ENCODE assay signal across 9 cellular contexts in genomic region chr20:13786143-13786828, GRCh38. TPM values are rescaled to one million over a fixed set of nuclear protein-coding genes. Genes with fewer than 3 reads are reported as not detected.
A peak's percentile ranks its signal among the peaks of the same experiment; 100 is the strongest.
DNase-seq lines count a peak whose midpoint lies in the region; ATAC-seq and TF ChIP-seq lines count a peak whose summit lies in the region.
"Had no signal": no experiment of that assay in that cellular context is flagged by ENCODE, and none has a peak within 500 bp of the region (broad histone marks: within the 10 kb centered on the region; RNA-seq: fewer than 3 reads in every experiment).

No MANE protein-coding gene starts in this region.

- no peak overlapping the region for H2BK5ac ChIP-seq in IMR-90 (ENCODE audit: low read depth, low read length, poor library complexity, severe bottlenecking)

- no peak overlapping the region for H2AK5ac ChIP-seq in IMR-90 (ENCODE audit: low read depth, low read length)

- no peak overlapping the region for H2AFZ ChIP-seq in IMR-90 (replicated peaks; ENCODE audit: low read length, poor library complexity)

- H2BK20ac ChIP-seq in IMR-90 (ENCODE audit: low read depth, low read length): no peak overlapping the region

- H2BK120ac ChIP-seq in IMR-90 (ENCODE audit: low read depth, low read length): no peak overlapping the region

- H3K56ac ChIP-seq in IMR-90 (ENCODE audit: extremely low read depth, insufficient read depth, low read length): no peak overlapping the region

- 43% methylated on average over 1 of the region's 8 CpGs; no CpG with 5 or more reads in 1 of the 2 experiments for WGBS in IMR-90 (ENCODE audit: extremely low coverage in 2 of 2, insufficient read length in 1 of 2), 2 experiments

- H4K91ac ChIP-seq in IMR-90 (ENCODE audit: insufficient read depth, low read depth, low read length): no peak overlapping the region

- CTCF ChIA-PET in AG04449 (lab: Yijun Ruan, JAX): interaction anchor here (1.0 to 3.3 kb wide), 5 partner anchors 9 to 668 kb away, joined by 3 to 27 read pairs (median 3); no protein-coding TSS in a partner anchor
- CTCF ChIA-PET in IMR-90 (lab: Yijun Ruan, JAX): interaction anchor here (2.8 kb wide), 1 partner anchor 14 kb away, joined by 8 read pairs; no protein-coding TSS in a partner anchor

- H3K27me3 ChIP-seq in IMR-90 (ENCODE audit: control insufficient read depth, insufficient read depth, low read length) (no peaks in the 10 kb centered on the region), breast epithelium (no peaks in the 10 kb centered on the region), mucosa of rectum (ENCODE audit: control insufficient read depth in 2 of 2, insufficient read depth in 2 of 2, low read length in 2 of 2) (no peaks in the 10 kb centered on the region)

- H3K18ac ChIP-seq in IMR-90 (ENCODE audit: low read depth, low read length): no peak overlapping the region

- no peak for TF ChIP-seq RAD21 in IMR-90 (IDR thresholded peaks at IDR 0.05; ENCODE audit: low read length)

- peaks cover 14% of the 10 kb centered on the region; the same call in 1 of the 2 replicates for H3K36me3 ChIP-seq in IMR-90 (ENCODE audit: control insufficient read depth, insufficient read depth, low read length)
- no peaks in the 10 kb centered on the region for H3K36me3 ChIP-seq in breast epithelium
- peaks cover 21 to 27% of the 10 kb centered on the region in 2 donors for H3K36me3 ChIP-seq in mucosa of rectum (ENCODE audit: control insufficient read depth in 2 of 2, insufficient read depth in 2 of 2, low read length in 2 of 2)

- H3K4me1 ChIP-seq in IMR-90 (ENCODE audit: control insufficient read depth, insufficient read depth, low read length) (peaks cover 3% of the 10 kb centered on the region), breast epithelium (peaks cover 0 to 8% of the 10 kb centered on the region in 2 donors), mucosa of rectum (ENCODE audit: control insufficient read depth in 2 of 2, insufficient read depth in 2 of 2, low read length in 2 of 2) (peaks cover 11 to 13% of the 10 kb centered on the region in 2 donors)

- intact Hi-C loops in IMR-90 (cut with micrococcal nuclease): loop anchor here (5.0 to 10.0 kb wide), 3 partner anchors 151 to 669 kb away; partner anchors contain the start of gene TASP1
- intact Hi-C loops in breast epithelium (cut with DNase I; ENCODE audit: low total_unique reads): no loop called here

- no peak overlapping the region for H3K4ac ChIP-seq in IMR-90 (ENCODE audit: low read depth, low read length)

- H3K23ac ChIP-seq in IMR-90 (ENCODE audit: low read depth, low read length): peak overlapping the region; percentile 56; the same call in 1 of the 2 replicates

- no peak for ATAC-seq in IMR-90 (ENCODE audit: low read depth)
- ATAC-seq in GM19328 (IDR thresholded peaks at IDR 0.05; ENCODE audit: unreplicated experiment): no peak
- no peak for ATAC-seq in GM18870 (IDR thresholded peaks at IDR 0.05; ENCODE audit: unreplicated experiment)
- ATAC-seq in HG02870 (IDR thresholded peaks at IDR 0.05; ENCODE audit: unreplicated experiment): no peak

- no peaks in the 10 kb centered on the region for H3K9me3 ChIP-seq in IMR-90 (ENCODE audit: control insufficient read depth, insufficient read depth, low read length)
- H3K9me3 ChIP-seq in breast epithelium: no peaks in the 10 kb centered on the region
- H3K9me3 ChIP-seq in mucosa of rectum (ENCODE audit: control insufficient read depth in 2 of 2, low read length in 2 of 2): no peaks in the 10 kb centered on the region

- H3K9ac ChIP-seq in IMR-90 (ENCODE audit: low read depth, low read length) (0 out of 2 replicates have a peak overlapping the region, but pooled peaks have one; percentile 71), mucosa of rectum (ENCODE audit: low read depth in 1 of 2, low read length in 2 of 2) (peak overlapping the region; percentile 18 to 97)

- no peak overlapping the region for H2BK15ac ChIP-seq in IMR-90 (ENCODE audit: low read depth, low read length)

- peaks cover 3% of the 10 kb centered on the region; the same call in 1 of the 2 replicates for H3K9me1 ChIP-seq in IMR-90 (ENCODE audit: insufficient read depth, low read length)

- H3K79me1 ChIP-seq in IMR-90 (ENCODE audit: low read depth in 1 of 2, low read length in 2 of 2): peaks cover 19 to 32% of the 10 kb centered on the region in 2 experiments; a peak in 3 of 4 replicates

- no peak overlapping the region for H4K8ac ChIP-seq in IMR-90 (ENCODE audit: low read depth in 2 of 2, low read length in 2 of 2)

- in situ Hi-C loops in IMR-90 (cut with MboI; ENCODE audit: low sequenced_read_pairs): no loop called here

- no peak overlapping the region for H2AK9ac ChIP-seq in IMR-90 (replicated peaks; ENCODE audit: low read depth, low read length, poor library complexity)

- H3K14ac ChIP-seq in IMR-90 (replicated peaks; ENCODE audit: low read depth, low read length): no peak overlapping the region

- H3K4me2 ChIP-seq in IMR-90 (ENCODE audit: low read depth, low read length): peak overlapping the region; percentile 77

- peaks cover 4% of the 10 kb centered on the region; the same call in 1 of the 2 replicates for H4K20me1 ChIP-seq in IMR-90 (ENCODE audit: insufficient read depth, low read length)

- dilution Hi-C loops in IMR-90 (cut with HindIII; ENCODE audit: low sequenced_read_pairs, unreplicated experiment): no loop called here

- TF ChIP-seq POLR2A in IMR-90 (IDR thresholded peaks at IDR 0.05; ENCODE audit: low read depth, low read length) (no peak), breast epithelium (IDR thresholded peaks at IDR 0.05) (no peak)

- TF ChIP-seq CTCF in AG04449 (IDR thresholded peaks at IDR 0.05; ENCODE audit: insufficient read depth, low read length, missing control alignments): no peak
- no peak for TF ChIP-seq CTCF in IMR-90 (conservative IDR thresholded peaks at IDR 0.05; ENCODE audit: low read depth, low read length)
- TF ChIP-seq CTCF in breast epithelium (IDR thresholded peaks at IDR 0.05): no peak

- no TSS peak for BruUV-seq in IMR-90 (replicated peaks; lab: Mats Ljungman, UMichigan)

- no peak for DNase-seq in AG04449 (ENCODE audit: low read depth, low spot score)
- DNase-seq in IMR-90: no peak
- DNase-seq in breast epithelium (ENCODE audit: low spot score in 2 of 2): no peak
- no peak for DNase-seq in inferior parietal cortex (ENCODE audit: extremely low spot score)
- DNase-seq: NCI-H1105 treated with DMSO at 0.1 percent for 48 hours had no signal

- POLR2A ChIA-PET in AG04449 (lab: Yijun Ruan, JAX): no interaction called here
- POLR2A ChIA-PET in IMR-90 (lab: Charles Lee; ENCODE audit: unreplicated experiment): no interaction called here

- H3K27ac ChIP-seq in IMR-90 (ENCODE audit: insufficient read depth, low read length) (no peak overlapping the region), breast epithelium (no peak overlapping the region), mucosa of rectum (ENCODE audit: low read depth in 2 of 2, low read length in 2 of 2) (peak overlapping the region; percentile 29 to 50)

- peak overlapping the region; percentile 90 for H3K4me3 ChIP-seq in AG04449 (ENCODE audit: low read depth, low read length)
- peak overlapping the region; percentile 18; the same call in 1 of the 2 replicates for H3K4me3 ChIP-seq in IMR-90 (ENCODE audit: insufficient read depth, low read depth, low read length)
- peak overlapping the region; percentile 79 to 86 (median 81) for H3K4me3 ChIP-seq in breast epithelium
- H3K4me3 ChIP-seq in mucosa of rectum (ENCODE audit: low read length in 2 of 2): peak overlapping the region; percentile 85 to 98

- H4K5ac ChIP-seq in IMR-90 (ENCODE audit: low read depth, low read length): no peak overlapping the region

TF ChIP-seq in IMR-90, 13 proteins besides CTCF, POLR2A, EP300 and RAD21 (continues in another document):
- TF ChIP-seq, protein P1, sequence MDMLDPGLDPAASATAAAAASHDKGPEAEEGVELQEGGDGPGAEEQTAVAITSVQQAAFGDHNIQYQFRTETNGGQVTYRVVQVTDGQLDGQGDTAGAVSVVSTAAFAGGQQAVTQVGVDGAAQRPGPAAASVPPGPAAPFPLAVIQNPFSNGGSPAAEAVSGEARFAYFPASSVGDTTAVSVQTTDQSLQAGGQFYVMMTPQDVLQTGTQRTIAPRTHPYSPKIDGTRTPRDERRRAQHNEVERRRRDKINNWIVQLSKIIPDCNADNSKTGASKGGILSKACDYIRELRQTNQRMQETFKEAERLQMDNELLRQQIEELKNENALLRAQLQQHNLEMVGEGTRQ (IDR thresholded peaks at IDR 0.05; ENCODE audit: low read depth, low read length): no peak
- TF ChIP-seq RFX5 (IDR thresholded peaks at IDR 0.05; ENCODE audit: low read depth, low read length): no peak
- no peak for TF ChIP-seq FOS (IDR thresholded peaks at IDR 0.05; ENCODE audit: low read depth, low read length)
- no peak for TF ChIP-seq SMC3 (IDR thresholded peaks at IDR 0.05; ENCODE audit: low read depth, low read length)
- no peak for TF ChIP-seq MXI1 (IDR thresholded peaks at IDR 0.05; ENCODE audit: borderline replicate concordance, low read depth, low read length)
- TF ChIP-seq BHLHE40 (IDR thresholded peaks at IDR 0.05; ENCODE audit: low read depth, low read length): no peak
- TF ChIP-seq RCOR1 (IDR thresholded peaks at IDR 0.05; ENCODE audit: insufficient replicate concordance, low read length): no peak
- TF ChIP-seq, protein P2, sequence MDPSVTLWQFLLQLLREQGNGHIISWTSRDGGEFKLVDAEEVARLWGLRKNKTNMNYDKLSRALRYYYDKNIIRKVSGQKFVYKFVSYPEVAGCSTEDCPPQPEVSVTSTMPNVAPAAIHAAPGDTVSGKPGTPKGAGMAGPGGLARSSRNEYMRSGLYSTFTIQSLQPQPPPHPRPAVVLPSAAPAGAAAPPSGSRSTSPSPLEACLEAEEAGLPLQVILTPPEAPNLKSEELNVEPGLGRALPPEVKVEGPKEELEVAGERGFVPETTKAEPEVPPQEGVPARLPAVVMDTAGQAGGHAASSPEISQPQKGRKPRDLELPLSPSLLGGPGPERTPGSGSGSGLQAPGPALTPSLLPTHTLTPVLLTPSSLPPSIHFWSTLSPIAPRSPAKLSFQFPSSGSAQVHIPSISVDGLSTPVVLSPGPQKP (IDR thresholded peaks at IDR 0.05; ENCODE audit: borderline replicate concordance, low read depth, low read length): no peak
- TF ChIP-seq MAFK (IDR thresholded peaks at IDR 0.05; ENCODE audit: low read depth, low read length): no peak
- no peak for TF ChIP-seq CHD1 (IDR thresholded peaks at IDR 0.05; ENCODE audit: low read depth, low read length)
- no peak for TF ChIP-seq MAZ (IDR thresholded peaks at IDR 0.05; ENCODE audit: borderline replicate concordance, low read depth, low read length)

RNA-seq across cellular contexts. Expression of gene NDUFAF5, which starts 1.5 kb away (rescaled TPM):
- total RNA-seq in IMR-90 (2012; rRNA removed) (6.8 and 22.8 TPM in 2 replicates), breast epithelium (10 to 100 TPM; 15.7 to 20.5 (median 17.0) TPM)
- 11.9 and 12.3 TPM in 2 replicates for polyA plus RNA-seq in IMR-90 (2012; rRNA removed)
- polyA plus RNA-seq in IMR-90 (2012; cell fraction: cytosol; rRNA removed): 2.0 and 3.3 TPM in 2 replicates
- polyA plus RNA-seq in IMR-90 (2012; cell fraction: nucleus; rRNA removed; ENCODE audit: low replicate concordance): 2.2 and 28.3 TPM in 2 replicates

RNA-seq across cellular contexts. Expression of gene ESF1, which starts 1.6 kb away (rescaled TPM):
- total RNA-seq in IMR-90 (2012; rRNA removed): 2.7 and 5.3 TPM in 2 replicates
- polyA plus RNA-seq in IMR-90 (2012; rRNA removed): 2.1 and 2.6 TPM in 2 replicates
- 0.09 and 0.14 TPM in 2 replicates for polyA plus RNA-seq in IMR-90 (2012; cell fraction: cytosol; rRNA removed)
- 0.09 and 0.94 TPM in 2 replicates for polyA plus RNA-seq in IMR-90 (2012; cell fraction: nucleus; rRNA removed; ENCODE audit: low replicate concordance)
- 10 to 100 TPM; 13.8 to 19.0 (median 17.7) TPM for total RNA-seq in breast epithelium

Comparison
In these comparisons a context has a peak if more than half of its experiments do, and no peak if none do; other contexts are left out.
1. H3K4me3 ChIP-seq: peak in every context shown above with its lines; median percentile 92 in mucosa of rectum; 90 in AG04449; 81 in breast epithelium; 18 in IMR-90.
2. H3K27ac ChIP-seq: peak in mucosa of rectum (2 of 2); none in IMR-90 (single experiment) and breast epithelium (0 of 2).